18 cellular contexts compared by ENCODE assay signal in the genomic region with DNA sequence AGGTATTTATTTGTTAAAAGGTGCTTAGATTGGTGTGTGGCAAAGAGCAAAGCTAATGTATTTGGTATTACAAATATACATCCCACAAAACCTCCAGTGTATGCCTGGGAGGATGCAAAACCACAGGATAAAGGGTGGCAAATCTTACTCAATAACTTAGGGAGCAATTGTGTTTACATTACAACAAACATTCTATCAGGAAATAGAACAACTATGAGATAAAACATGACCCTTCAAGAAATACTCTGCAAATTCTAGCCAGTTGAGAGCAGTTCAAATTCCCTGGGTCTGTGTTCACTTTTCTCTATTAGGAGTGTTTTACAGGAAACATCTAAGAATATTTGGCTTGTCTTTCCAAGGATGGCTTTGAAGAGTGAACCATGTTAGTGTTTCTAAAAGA.
DNase-seq lines count a peak whose midpoint lies in the region; ATAC-seq and TF ChIP-seq lines count a peak whose summit lies in the region.
"Had no signal": no experiment of that assay in that cellular context is flagged by ENCODE, and none has a peak within 500 bp of the region (broad histone marks: within the 10 kb centered on the region; RNA-seq: fewer than 3 reads in every experiment).

No MANE protein-coding gene starts in this region.

- H3K9me3 ChIP-seq in AG04450 (ENCODE audit: control insufficient read depth, insufficient read depth, low read length) = no peaks in the 10 kb centered on the region

- peak overlapping the region; percentile 26 for H3K27ac Mint-ChIP-seq in activated T-helper 17 cell treated with anti-CD3 and anti-CD28 coated beads, Interleukin-2, amount 50 U/mL, for 72 hours

- CTCF ChIA-PET in AG04450 (lab: Charles Lee) = interaction anchor here (0.9 to 2.8 kb wide), 2 partner anchors 16 to 199 kb away, joined by 4 to 9 read pairs; no protein-coding TSS in a partner anchor

- H3K27ac ChIP-seq in AG04450 (ENCODE audit: low read depth, low read length) = no peak overlapping the region
- H3K27ac ChIP-seq: RWPE1 had no signal

- ATAC-seq in activated T-helper 17 cell treated with anti-CD3 and anti-CD28 coated beads, Interleukin-2, amount 50 U/mL, for 72 hours (replicated peaks) = no peak
- ATAC-seq in HG02759 (IDR thresholded peaks at IDR 0.05; ENCODE audit: unreplicated experiment) = no peak
- ATAC-seq in GM18870 (IDR thresholded peaks at IDR 0.05; ENCODE audit: unreplicated experiment) = no peak
- ATAC-seq: PC-3 had no signal

- peaks cover 91% of the 10 kb centered on the region for H3K36me3 Mint-ChIP-seq in activated T-helper 17 cell treated with anti-CD3 and anti-CD28 coated beads, Interleukin-2, amount 50 U/mL, for 72 hours (ENCODE audit: low read depth)

- no peaks in the 10 kb centered on the region for H3K27me3 ChIP-seq in AG04450 (ENCODE audit: control insufficient read depth, insufficient read depth, low read length)

- H3K27me3 Mint-ChIP-seq in activated T-helper 17 cell treated with anti-CD3 and anti-CD28 coated beads, Interleukin-2, amount 50 U/mL, for 72 hours = no peaks in the 10 kb centered on the region

- DNase-seq in AG04450 (ENCODE audit: low read depth, low spot score) (peak; percentile 15), EH (ENCODE audit: low read depth) (peak; percentile 17), fibroblast of pulmonary artery (ENCODE audit: low read depth) (peak; percentile 42), COLO668 (lab: John Stamatoyannopoulos, UW; ENCODE audit: unreplicated experiment) (no peak), GM20000 (ENCODE audit: low spot score) (no peak)
- DNase-seq: AML-193, Calu3, DMS53, Kasumi-1, NCI-H1105, NCI-H187, NCI-H446, NCI-H69, PC-3 had no signal

- no peaks in the 10 kb centered on the region for H3K4me1 Mint-ChIP-seq in activated T-helper 17 cell treated with anti-CD3 and anti-CD28 coated beads, Interleukin-2, amount 50 U/mL, for 72 hours

- no peak for TF ChIP-seq CTCF in AG04450 (IDR thresholded peaks at IDR 0.05; ENCODE audit: low read depth, low read length)
- TF ChIP-seq CTCF in fibroblast of pulmonary artery (IDR thresholded peaks at IDR 0.05; ENCODE audit: low read length, missing control alignments) = no peak
- TF ChIP-seq CTCF in GM20000 (IDR thresholded peaks at IDR 0.05; ENCODE audit: extremely low read depth, missing control alignments) = no peak

- POLR2A ChIA-PET in AG04450 (lab: Yijun Ruan, JAX) = interaction anchor here (0.6 kb wide), 1 partner anchor 136 kb away, joined by 5 read pairs; no protein-coding TSS in a partner anchor

- H3K4me3 ChIP-seq in AG04450 (ENCODE audit: low read depth, low read length) = no peak overlapping the region
- no peak overlapping the region for H3K4me3 ChIP-seq in fibroblast of pulmonary artery (replicated peaks; ENCODE audit: low read depth, low read length)

- H3K9me3 Mint-ChIP-seq in activated T-helper 17 cell treated with anti-CD3 and anti-CD28 coated beads, Interleukin-2, amount 50 U/mL, for 72 hours = no peaks in the 10 kb centered on the region

- H3K4me3 Mint-ChIP-seq in activated T-helper 17 cell treated with anti-CD3 and anti-CD28 coated beads, Interleukin-2, amount 50 U/mL, for 72 hours = no peak overlapping the region

Comparison
In these comparisons a context has a peak if more than half of its experiments do, and no peak if none do; other contexts are left out.
1. DNase-seq: peak in AG04450 (single experiment), EH (single experiment) and fibroblast of pulmonary artery (single experiment); none in COLO668 (single experiment) and GM20000 (single experiment).